Comparison of ENCODE assay signal across 22 cellular contexts in genomic region chr2:239362497-239362896, GRCh38.
"Had no signal": no experiment of that assay in that cellular context is flagged by ENCODE, and none has a peak within 500 bp of the region (broad histone marks: within the 10 kb centered on the region; RNA-seq: fewer than 3 reads in every experiment).

No MANE protein-coding gene starts in this region.

- H3K27ac Mint-ChIP-seq: endodermal cell; neural progenitor cell; progenitor cell of endocrine pancreas; stimulated activated naive B cell treated with anti-CD40 and anti-IgM and Interleukin-4, amounts not matched to agents 10 μg/mL and 1 μg/mL and 100 μg/mL, for 72 hours; stimulated activated naive CD8-positive, alpha-beta T cell treated with anti-CD3 and anti-CD28 coated beads, Interleukin-15, amount 100 ng/mL, for 72 hours had no signal

- ATAC-seq: mucosa of descending colon; naive thymus-derived CD8-positive, alpha-beta T cell; pancreas; sciatic nerve; stimulated activated naive B cell treated with anti-CD40 and anti-IgM and Interleukin-4, amounts not matched to agents 10 μg/mL and 1 μg/mL and 100 μg/mL, for 72 hours; stimulated activated naive CD8-positive, alpha-beta T cell treated with anti-CD3 and anti-CD28 coated beads, Interleukin-15, amount 100 ng/mL, for 72 hours had no signal

- H3K36me3 ChIP-seq: left ventricle myocardium inferior, neural progenitor cell, pancreas, thoracic aorta had no signal

- H3K4me1 ChIP-seq: pancreas had no signal

- H3K27me3 ChIP-seq: heart right ventricle, neural progenitor cell, pancreas had no signal

- H3K4me1 Mint-ChIP-seq: neural progenitor cell had no signal

- H3K4me3 ChIP-seq: coronary artery, heart right ventricle, left ventricle myocardium inferior, lung, mucosa of descending colon, neural progenitor cell, pancreas, skin epidermis, thoracic aorta had no signal

- H3K27ac ChIP-seq: coronary artery, heart right ventricle, left ventricle myocardium inferior, neural progenitor cell, pancreas, skin epidermis, thoracic aorta had no signal

- H3K9me3 Mint-ChIP-seq: endodermal cell; naive thymus-derived CD8-positive, alpha-beta T cell; stimulated activated naive B cell treated with anti-CD40 and anti-IgM and Interleukin-4, amounts not matched to agents 10 μg/mL and 1 μg/mL and 100 μg/mL, for 72 hours had no signal

- H3K4me3 Mint-ChIP-seq: endodermal cell; neural progenitor cell; stimulated activated naive B cell treated with anti-CD40 and anti-IgM and Interleukin-4, amounts not matched to agents 10 μg/mL and 1 μg/mL and 100 μg/mL, for 72 hours; stimulated activated naive CD8-positive, alpha-beta T cell treated with anti-CD3 and anti-CD28 coated beads, Interleukin-15, amount 100 ng/mL, for 72 hours had no signal

- H3K9me3 ChIP-seq: heart right ventricle, left ventricle myocardium inferior, mucosa of descending colon, pancreas, thoracic aorta had no signal

- DNase-seq: central memory CD4-positive, alpha-beta T cell; effector CD4-positive, alpha-beta T cell; endodermal cell; erythroblast; heart right ventricle; left ventricle myocardium inferior; naive thymus-derived CD8-positive, alpha-beta T cell; nucleus accumbens; pancreas; stimulated activated CD4-positive, alpha-beta T cell treated with anti-CD3 and anti-CD28 coated beads, Interleukin-2, amount 100 ng/mL, for 24 hours; stimulated activated CD4-positive, alpha-beta T cell treated with anti-CD3 and anti-CD28 coated beads, Interleukin-4, amount 100 ng/mL, for 4 hours; stimulated activated naive B cell treated with anti-CD40 and anti-IgM and Interleukin-4, amounts not matched to agents 10 μg/mL and 1 μg/mL and 100 μg/mL, for 72 hours; trophoblast cell had no signal

- H3K27me3 Mint-ChIP-seq: naive thymus-derived CD8-positive, alpha-beta T cell; progenitor cell of endocrine pancreas; stimulated activated naive B cell treated with anti-CD40 and anti-IgM and Interleukin-4, amounts not matched to agents 10 μg/mL and 1 μg/mL and 100 μg/mL, for 72 hours; stimulated activated naive CD8-positive, alpha-beta T cell treated with anti-CD3 and anti-CD28 coated beads, Interleukin-15, amount 100 ng/mL, for 72 hours had no signal
